Comparison of ENCODE assay signal across 8 cellular contexts in the genomic region with DNA sequence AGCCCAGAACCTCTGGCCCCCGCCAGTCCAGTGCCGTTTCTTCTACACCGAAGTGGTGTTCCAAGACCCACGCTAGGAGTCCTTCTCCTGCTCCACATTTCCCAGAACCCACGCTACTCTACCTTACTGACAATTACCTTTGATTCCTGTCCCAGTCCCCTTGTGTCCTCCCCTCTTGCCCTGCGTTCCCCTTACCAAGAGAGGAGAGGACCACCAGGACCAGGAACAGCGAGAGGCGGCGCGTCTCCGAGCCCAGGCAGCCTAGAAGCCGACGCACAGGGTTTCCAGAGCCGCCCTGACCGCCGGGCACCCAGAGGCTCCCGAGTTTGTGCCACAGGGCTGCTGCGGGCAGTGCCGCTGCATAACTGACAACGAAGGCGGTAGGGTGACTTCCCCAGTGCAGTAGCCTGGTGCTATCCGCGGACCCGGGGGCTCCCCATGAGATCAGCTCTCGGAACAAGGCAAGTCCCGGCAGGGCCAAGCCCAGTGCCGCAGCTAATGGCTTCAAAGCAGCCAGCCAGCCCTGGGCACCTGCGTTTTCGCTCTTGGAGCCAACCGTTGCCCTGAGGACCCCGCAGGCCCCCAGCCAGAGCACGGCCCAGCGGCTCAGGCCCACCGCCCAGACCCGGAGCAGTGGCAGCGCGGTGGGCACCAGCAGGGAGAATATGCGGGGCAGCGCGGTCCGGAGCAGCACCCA. TPM values are rescaled to one million over a fixed set of nuclear protein-coding genes. Genes with fewer than 3 reads are reported as not detected.
A peak's percentile ranks its signal among the peaks of the same experiment; 100 is the strongest.
DNase-seq lines count a peak whose midpoint lies in the region; ATAC-seq and TF ChIP-seq lines count a peak whose summit lies in the region.

No MANE protein-coding gene starts in this region.

- H3K4me3 ChIP-seq in HUES6 (ENCODE audit: low read depth, low read length) (peak overlapping the region; percentile 90), colonic mucosa (peak overlapping the region; percentile 97)

- H3K9ac ChIP-seq in HUES6 (ENCODE audit: low read length): peak overlapping the region; percentile 18
- peak overlapping the region; percentile 99 to 100 for H3K9ac ChIP-seq in colonic mucosa (ENCODE audit: low read depth in 2 of 2, low read length in 2 of 2)

- H3K27me3 ChIP-seq in HUES6 (ENCODE audit: control insufficient read depth, insufficient read depth, low read length) (peaks cover 85% of the 10 kb centered on the region), colonic mucosa (no peaks in the 10 kb centered on the region), layer of hippocampus (ENCODE audit: control insufficient read depth, insufficient read depth, low read length) (no peaks in the 10 kb centered on the region)

- DNase-seq in COLO668 (lab: John Stamatoyannopoulos, UW; ENCODE audit: unreplicated experiment) (peak; percentile 37), colonic mucosa (peak; percentile 45), HPDE6-E6E7 (ENCODE audit: extremely low spot score) (no peak)
- DNase-seq in activated CD4-positive, alpha-beta T cell treated with anti-CD3 and anti-CD28 coated beads for 1 hour: peak; percentile 35
- peak; percentile 65 for DNase-seq in stimulated activated CD4-positive, alpha-beta T cell treated with anti-CD3 and anti-CD28 coated beads, Interleukin-4, amount 100 ng/mL, for 1 hour

- H3K36me3 ChIP-seq in HUES6 (ENCODE audit: control insufficient read depth, insufficient read depth, low read length) (no peaks in the 10 kb centered on the region; the same call in 1 of the 2 replicates), colonic mucosa (peaks cover 17% of the 10 kb centered on the region)

- peaks cover 11% of the 10 kb centered on the region for H3K4me1 ChIP-seq in HUES6 (ENCODE audit: control insufficient read depth, insufficient read depth, low read length)
- H3K4me1 ChIP-seq in colonic mucosa: peaks cover 10% of the 10 kb centered on the region

- ATAC-seq in GM21360 (IDR thresholded peaks at IDR 0.05; ENCODE audit: unreplicated experiment): peak; percentile 5

- TF ChIP-seq CTCF in colonic mucosa (IDR thresholded peaks at IDR 0.05): no peak

- intact Hi-C loops in colonic mucosa (cut with DNase I): no loop called here

- H3K27ac ChIP-seq in HUES6 (ENCODE audit: low read depth, low read length): no peak overlapping the region
- peak overlapping the region; percentile 100 for H3K27ac ChIP-seq in colonic mucosa
- peak overlapping the region; percentile 98 for H3K27ac ChIP-seq in layer of hippocampus (ENCODE audit: low read depth, low read length)

- no peaks in the 10 kb centered on the region for H3K9me3 ChIP-seq in HUES6 (ENCODE audit: control insufficient read depth, insufficient read depth, low read depth, low read length)
- no peaks in the 10 kb centered on the region for H3K9me3 ChIP-seq in colonic mucosa

RNA-seq across cellular contexts. Expression of a gene that starts 0.5 kb away (rescaled TPM):
- total RNA-seq in colonic mucosa: 100 to 1,000 TPM in 1 of 2 donors, 10 to 100 TPM in 1; 86.9 to 128 TPM

RNA-seq across cellular contexts. Expression of a gene that starts 1.0 kb away (rescaled TPM):
- 10 to 100 TPM; 43.0 to 66.0 TPM for total RNA-seq in colonic mucosa

RNA-seq across cellular contexts. Expression of a gene that starts 9.1 kb away (rescaled TPM):
- 100 to 1,000 TPM; 152 to 154 TPM for total RNA-seq in colonic mucosa

RNA-seq across cellular contexts. Expression of a gene that starts 14.5 kb away (rescaled TPM):
- 10 to 100 TPM; 45.2 to 95.1 TPM for total RNA-seq in colonic mucosa

RNA-seq across cellular contexts. Expression of a gene that starts 36.2 kb away (rescaled TPM):
- total RNA-seq in colonic mucosa: under 1 TPM; 0.58 to 0.69 TPM
